ENCODE assay signal across 17 cellular contexts in the genomic region with DNA sequence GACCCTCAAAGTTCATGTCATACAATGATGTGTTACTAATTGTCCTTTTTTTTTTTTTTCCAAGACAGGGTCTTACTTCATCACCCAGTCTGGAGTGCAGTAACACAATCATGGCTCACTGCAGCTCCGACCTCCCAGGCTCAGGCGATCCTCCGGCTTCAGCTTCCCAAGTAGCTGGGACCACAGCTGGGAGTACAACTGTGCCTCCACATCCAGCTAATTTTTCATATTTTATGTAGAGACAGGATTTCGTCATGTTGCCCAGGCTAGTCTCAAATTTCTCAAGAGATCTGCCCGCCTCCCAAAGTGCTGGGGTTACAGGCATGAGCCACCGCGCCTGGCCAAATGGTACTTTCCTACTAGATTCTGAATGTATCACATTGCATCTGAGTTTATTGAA. TPM values are rescaled to one million over a fixed set of nuclear protein-coding genes. Genes with fewer than 3 reads are reported as not detected.
"Had no signal": no experiment of that assay in that cellular context is flagged by ENCODE, and none has a peak within 500 bp of the region (broad histone marks: within the 10 kb centered on the region; RNA-seq: fewer than 3 reads in every experiment).

No MANE protein-coding gene starts in this region.

- DNase-seq: IMR-90, Karpas-422, KG1, MV-4-11, NCI-H1048, NCI-H1105, NCI-H1417, NCI-H1436 treated with DMSO at 0.1 percent for 48 hours, NCI-H1694, NCI-H187 treated with DMSO at 0.1 percent for 48 hours, NCI-H2029 treated with DMSO at 0.1 percent for 48 hours, NCI-H2227 treated with DMSO at 0.1 percent for 48 hours, NCI-H524 treated with DMSO at 0.1 percent for 48 hours, NCI-H774, RPMI8226, SHP77 had no signal

RNA-seq across cellular contexts. Expression of a gene that starts 49.4 kb away (rescaled TPM):
- total RNA-seq: HepG2 had no signal
- polyA plus RNA-seq: HepG2 had no signal
